Comparison of ENCODE assay signal across 10 cellular contexts in genomic region chr11:104151404-104152204, GRCh38. TPM values are rescaled to one million over a fixed set of nuclear protein-coding genes. Genes with fewer than 3 reads are reported as not detected.
DNase-seq lines count a peak whose midpoint lies in the region; ATAC-seq and TF ChIP-seq lines count a peak whose summit lies in the region.
"Had no signal": no experiment of that assay in that cellular context is flagged by ENCODE, and none has a peak within 500 bp of the region (broad histone marks: within the 10 kb centered on the region; RNA-seq: fewer than 3 reads in every experiment).

No MANE protein-coding gene starts in this region.

- intact Hi-C loops in heart right ventricle (cut with DNase I) = loop anchor here in 9 of 10 donors (1.0 to 10.0 kb wide), 5 partner anchors 224 to 469 kb away; no protein-coding TSS in a partner anchor
- intact Hi-C loops in cardiac septum (cut with DNase I) = loop anchor here (2.0 kb wide), 1 partner anchor 469 kb away; no protein-coding TSS in a partner anchor
- intact Hi-C loops in esophagus squamous epithelium (cut with DNase I) = no loop called here
- intact Hi-C loops in upper lobe of right lung (cut with DNase I) = no loop called here

- no peaks in the 10 kb centered on the region for H3K36me3 ChIP-seq in heart right ventricle
- H3K36me3 ChIP-seq in esophagus squamous epithelium = no peaks in the 10 kb centered on the region
- no peaks in the 10 kb centered on the region for H3K36me3 ChIP-seq in upper lobe of right lung

- H3K27me3 ChIP-seq in heart right ventricle = no peaks in the 10 kb centered on the region
- H3K27me3 ChIP-seq in esophagus squamous epithelium = no peaks in the 10 kb centered on the region
- no peaks in the 10 kb centered on the region for H3K27me3 ChIP-seq in upper lobe of right lung

- WGBS in heart right ventricle, 2 donors = 87 to 92% methylated on average over 8 of the region's 8 CpGs
- WGBS in esophagus squamous epithelium, 2 donors = 56 to 66% methylated on average over 8 of the region's 8 CpGs

- ATAC-seq in heart right ventricle (no peak), upper lobe of right lung (no peak), HG03565 (IDR thresholded peaks at IDR 0.05; ENCODE audit: unreplicated experiment) (no peak)

- DNase-seq in heart right ventricle (no peak), cardiac septum (ENCODE audit: low spot score) (no peak), NCI-H526 treated with DMSO at 0.1 percent for 48 hours (lab: John Stamatoyannopoulos, UW) (peak; percentile 26), esophagus squamous epithelium (lab: John Stamatoyannopoulos, UW) (no peak), upper lobe of right lung (no peak), retina (no peak), GM19240 (ENCODE audit: insufficient read length, low spot score) (no peak)
- DNase-seq: DMS153, T-helper 1 cell had no signal

- no peak overlapping the region for H3K4me3 ChIP-seq in heart right ventricle
- H3K4me3 ChIP-seq in esophagus squamous epithelium = no peak overlapping the region
- H3K4me3 ChIP-seq in upper lobe of right lung = no peak overlapping the region

- peak in 8 of 9 donors; percentile 11 to 58 (median 42) for TF ChIP-seq CTCF in heart right ventricle (IDR thresholded peaks at IDR 0.05)
- TF ChIP-seq CTCF in esophagus squamous epithelium (IDR thresholded peaks at IDR 0.05) = peak in 4 of 6 experiments; percentile 27 to 48 (median 29)
- TF ChIP-seq CTCF in upper lobe of right lung (IDR thresholded peaks at IDR 0.05) = peak; percentile 37

- TF ChIP-seq POLR2A in esophagus squamous epithelium (IDR thresholded peaks at IDR 0.05) = no peak

- H3K9me3 ChIP-seq in heart right ventricle (peaks cover 0 to 6% (median 0%) of the 10 kb centered on the region in 11 donors), esophagus squamous epithelium (no peaks in the 10 kb centered on the region), upper lobe of right lung (no peaks in the 10 kb centered on the region)

- H3K27ac ChIP-seq in heart right ventricle (no peak overlapping the region), esophagus squamous epithelium (no peak overlapping the region), upper lobe of right lung (no peak overlapping the region)

- H3K4me1 ChIP-seq in heart right ventricle (peaks cover 0 to 13% (median 5%) of the 10 kb centered on the region in 9 donors), esophagus squamous epithelium (no peaks in the 10 kb centered on the region), upper lobe of right lung (no peaks in the 10 kb centered on the region)

RNA-seq across cellular contexts. Expression of gene PDGFD, which starts 12.3 kb away (rescaled TPM):
- total RNA-seq in heart right ventricle (10 to 100 TPM in 8 of 10 donors, 1 to 10 TPM in 2; 7.3 to 17.5 (median 11.3) TPM), cardiac septum (19.6 TPM), esophagus squamous epithelium (1 to 10 TPM in 2 of 4 donors, under 1 TPM in 2; 0.27 to 1.9 (median 1.1) TPM), upper lobe of right lung (5.0 TPM)
- 1 to 10 TPM; 6.0 to 6.2 TPM for polyA plus RNA-seq in heart right ventricle

Comparison
In these comparisons a context has a peak if more than half of its experiments do, and no peak if none do; other contexts are left out.
1. intact Hi-C loops: an anchor here in heart right ventricle (1.0 to 10.0 kb wide) and cardiac septum (2.0 kb wide); none called in esophagus squamous epithelium and upper lobe of right lung.